20 cellular contexts compared by ENCODE assay signal in the genomic region with DNA sequence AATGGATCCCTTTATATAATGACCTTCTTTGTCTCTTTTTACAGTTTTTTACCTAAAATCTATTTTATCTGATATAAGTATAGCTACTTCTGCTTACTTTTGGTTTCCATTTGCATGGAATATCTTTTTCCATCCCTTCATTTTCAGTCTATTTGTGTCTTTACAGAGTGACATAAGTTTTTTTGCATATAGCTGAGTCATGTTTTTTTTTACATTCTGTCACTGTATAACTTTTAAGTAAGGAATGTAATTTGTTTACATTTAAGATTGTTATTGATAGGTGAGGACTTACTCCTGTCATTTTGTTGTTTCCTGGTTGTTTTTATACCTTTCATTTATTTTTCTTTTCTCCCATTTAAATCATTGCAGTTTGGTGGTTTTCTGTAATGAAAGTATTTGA.
DNase-seq lines count a peak whose midpoint lies in the region; ATAC-seq, FAIRE-seq and TF ChIP-seq lines count a peak whose summit lies in the region.
"Had no signal": no experiment of that assay in that cellular context is flagged by ENCODE, and none has a peak within 500 bp of the region (broad histone marks: within the 10 kb centered on the region; RNA-seq: fewer than 3 reads in every experiment).

No MANE protein-coding gene starts in this region.

- H3K4me2 ChIP-seq in IMR-90 (ENCODE audit: low read depth, low read length) = no peak overlapping the region
- no peak overlapping the region for H3K4me2 ChIP-seq in K562 (ENCODE audit: insufficient read depth, low read length)
- no peak overlapping the region for H3K4me2 ChIP-seq in mesenchymal stem cell (ENCODE audit: low read length, poor library complexity, severe bottlenecking)
- H3K4me2 ChIP-seq: BLaER1 had no signal

- no peak overlapping the region for H2AK9ac ChIP-seq in IMR-90 (replicated peaks; ENCODE audit: low read depth, low read length, poor library complexity)

- H3K4me3 ChIP-seq in IMR-90 (ENCODE audit: insufficient read depth, low read depth, low read length) (no peak overlapping the region), K562 (no peak overlapping the region), mesenchymal stem cell (ENCODE audit: insufficient read depth in 1 of 2, low read depth in 1 of 2, low read length in 2 of 2) (no peak overlapping the region), ovary (no peak overlapping the region)
- H3K4me3 ChIP-seq: BLaER1 had no signal

- dilution Hi-C loops in IMR-90 (cut with HindIII; ENCODE audit: low sequenced_read_pairs, unreplicated experiment) = no loop called here

- H3K23ac ChIP-seq in IMR-90 (ENCODE audit: low read depth, low read length) = no peak overlapping the region
- H3K23ac ChIP-seq in mesenchymal stem cell (ENCODE audit: low read length in 2 of 2) = no peak overlapping the region

- peak; percentile 9 for DNase-seq in Caki2 (ENCODE audit: low read depth)
- DNase-seq in IMR-90 = no peak
- DNase-seq in K562 (ENCODE audit: extremely low read depth in 1 of 4, low spot score in 3 of 4) = no peak
- DNase-seq in mesenchymal stem cell = peak; percentile 23
- no peak for DNase-seq in NCI-H2227 (lab: John Stamatoyannopoulos, UW; ENCODE audit: unreplicated experiment)
- no peak for DNase-seq in amygdala (lab: John Stamatoyannopoulos, UW)
- DNase-seq in T-helper 2 cell = no peak
- DNase-seq in ovary = no peak
- DNase-seq: Caco-2; CD4-positive, CD25-positive, alpha-beta regulatory T cell; CD8-positive, alpha-beta T cell; DMS53; DMS79 treated with DMSO at 0.1 percent for 48 hours; GF-D8; GOT3; H7; HCEC 1CT had no signal

- TF ChIP-seq EP300 in K562 (IDR thresholded peaks at IDR 0.05; ENCODE audit: low read length) (no peak), ovary (IDR thresholded peaks at IDR 0.05) (no peak)

- H3K27me3 ChIP-seq in IMR-90 (ENCODE audit: control insufficient read depth, insufficient read depth, low read length) (no peaks in the 10 kb centered on the region), K562 (ENCODE audit: control insufficient read depth in 2 of 2, insufficient read depth in 2 of 2, low read length in 2 of 2) (no peaks in the 10 kb centered on the region), mesenchymal stem cell (ENCODE audit: control insufficient read depth in 1 of 2, insufficient read depth in 1 of 2, low read length in 2 of 2) (no peaks in the 10 kb centered on the region), ovary (no peaks in the 10 kb centered on the region)
- H3K27me3 ChIP-seq: BLaER1 had no signal

- no peaks in the 10 kb centered on the region for H3K79me2 ChIP-seq in K562 (ENCODE audit: control insufficient read depth, insufficient read depth, low read length)

- H2BK12ac ChIP-seq in mesenchymal stem cell (ENCODE audit: low read length in 2 of 2) = no peak overlapping the region

- no TSS peak for BruUV-seq in IMR-90 (replicated peaks; lab: Mats Ljungman, UMichigan)
- no TSS peak for BruUV-seq in K562 (replicated peaks; lab: Mats Ljungman, UMichigan)

- H2BK120ac ChIP-seq in IMR-90 (ENCODE audit: low read depth, low read length) (no peak overlapping the region), mesenchymal stem cell (ENCODE audit: low read depth, low read length) (no peak overlapping the region)

- no peak overlapping the region for H4K5ac ChIP-seq in IMR-90 (ENCODE audit: low read depth, low read length)

- TF ChIP-seq RAD21 in IMR-90 (IDR thresholded peaks at IDR 0.05; ENCODE audit: low read length) (no peak), K562 (CRISPR knock-in tag; conservative IDR thresholded peaks at IDR 0.05 in 1 of 2, IDR thresholded peaks at IDR 0.05 in 1 of 2) (no peak)

- ATAC-seq in IMR-90 (ENCODE audit: low read depth) = no peak
- ATAC-seq in K562 = no peak
- ATAC-seq: CD8-positive, alpha-beta T cell had no signal

- H3K4ac ChIP-seq in IMR-90 (ENCODE audit: low read depth, low read length) (no peak overlapping the region), mesenchymal stem cell (ENCODE audit: low read depth in 1 of 2, low read length in 2 of 2) (no peak overlapping the region)

- H3K9me3 ChIP-seq in IMR-90 (ENCODE audit: control insufficient read depth, insufficient read depth, low read length) (peaks cover 3% of the 10 kb centered on the region), K562 (replicated peaks; ENCODE audit: control insufficient read depth, insufficient read depth, low read depth, low read length) (no peaks in the 10 kb centered on the region; the same call in none of the 2 replicates), mesenchymal stem cell (ENCODE audit: control insufficient read depth, low read length) (peaks cover 5% of the 10 kb centered on the region), ovary (no peaks in the 10 kb centered on the region)
- H3K9me3 ChIP-seq: Caco-2 had no signal

- TF ChIP-seq POLR2A in IMR-90 (IDR thresholded peaks at IDR 0.05; ENCODE audit: low read depth, low read length) (no peak), K562 (conservative IDR thresholded peaks at IDR 0.05) (no peak), ovary (IDR thresholded peaks at IDR 0.05) (no peak)

- TF ChIP-seq CTCF in IMR-90 (conservative IDR thresholded peaks at IDR 0.05; ENCODE audit: low read depth, low read length) (no peak), K562 (IDR thresholded peaks at IDR 0.05 in 2 of 3, conservative IDR thresholded peaks at IDR 0.05 in 1 of 3; ENCODE audit: insufficient read depth in 2 of 3, low read depth in 1 of 3, low read length in 3 of 3) (no peak), ovary (IDR thresholded peaks at IDR 0.05) (no peak)

- no peak overlapping the region for H2BK15ac ChIP-seq in IMR-90 (ENCODE audit: low read depth, low read length)
- H2BK15ac ChIP-seq in mesenchymal stem cell (ENCODE audit: low read depth, poor library complexity, severe bottlenecking) = no peak overlapping the region

- H2AFZ ChIP-seq in IMR-90 (replicated peaks; ENCODE audit: low read length, poor library complexity) (no peak overlapping the region), K562 (ENCODE audit: low read depth, low read length) (no peak overlapping the region), mesenchymal stem cell (ENCODE audit: low read depth, low read length) (no peak overlapping the region)

- no peak overlapping the region for H2BK5ac ChIP-seq in IMR-90 (ENCODE audit: low read depth, low read length, poor library complexity, severe bottlenecking)
- no peak overlapping the region for H2BK5ac ChIP-seq in mesenchymal stem cell (ENCODE audit: low read depth, low read length, poor library complexity, severe bottlenecking)

- no peak for FAIRE-seq in K562 (lab: Jason Lieb, UNC)
- FAIRE-seq: GM12892 had no signal

- intact Hi-C loops in IMR-90 (cut with micrococcal nuclease) = no loop called here
- intact Hi-C loops in K562 (cut with micrococcal nuclease) = no loop called here
- intact Hi-C loops in ovary (cut with DNase I) = no loop called here

- H3K36me3 ChIP-seq in IMR-90 (ENCODE audit: control insufficient read depth, insufficient read depth, low read length) = no peaks in the 10 kb centered on the region
- no peaks in the 10 kb centered on the region for H3K36me3 ChIP-seq in K562 (ENCODE audit: control insufficient read depth, insufficient read depth, low read length)
- no peaks in the 10 kb centered on the region for H3K36me3 ChIP-seq in mesenchymal stem cell (ENCODE audit: control insufficient read depth in 1 of 2, insufficient read depth in 2 of 2, low read depth in 1 of 2, low read length in 2 of 2)
- no peaks in the 10 kb centered on the region for H3K36me3 ChIP-seq in ovary
- H3K36me3 ChIP-seq: BLaER1 had no signal

- no peaks in the 10 kb centered on the region for H4K20me1 ChIP-seq in IMR-90 (ENCODE audit: insufficient read depth, low read length)
- no peaks in the 10 kb centered on the region for H4K20me1 ChIP-seq in K562 (replicated peaks; ENCODE audit: control insufficient read depth, insufficient read depth, low read length)
- H4K20me1 ChIP-seq: BLaER1 had no signal

- H3K9me1 ChIP-seq in IMR-90 (ENCODE audit: insufficient read depth, low read length) (no peaks in the 10 kb centered on the region), K562 (ENCODE audit: control insufficient read depth, insufficient read depth, low read length) (no peaks in the 10 kb centered on the region)

- H3K9ac ChIP-seq in IMR-90 (ENCODE audit: low read depth, low read length) (no peak overlapping the region), K562 (ENCODE audit: insufficient read depth in 1 of 2, low read depth in 2 of 2, low read length in 2 of 2) (no peak overlapping the region), mesenchymal stem cell (ENCODE audit: low read length) (no peak overlapping the region)
- H3K9ac ChIP-seq: BLaER1 had no signal

- H3K56ac ChIP-seq in IMR-90 (ENCODE audit: extremely low read depth, insufficient read depth, low read length) = no peak overlapping the region

- H3K14ac ChIP-seq in IMR-90 (replicated peaks; ENCODE audit: low read depth, low read length) = no peak overlapping the region
- no peak overlapping the region for H3K14ac ChIP-seq in mesenchymal stem cell (ENCODE audit: low read length in 2 of 2)

- H3K4me1 ChIP-seq in IMR-90 (ENCODE audit: control insufficient read depth, insufficient read depth, low read length) (no peaks in the 10 kb centered on the region), K562 (replicated peaks in 1 of 2; ENCODE audit: control insufficient read depth in 2 of 2, insufficient read depth in 2 of 2, low read length in 2 of 2) (no peaks in the 10 kb centered on the region), mesenchymal stem cell (ENCODE audit: control insufficient read depth, insufficient read depth, low read depth, low read length) (no peaks in the 10 kb centered on the region), ovary (ENCODE audit: insufficient read depth) (no peaks in the 10 kb centered on the region)
- H3K4me1 ChIP-seq: BLaER1, Caco-2 had no signal

- H3K79me1 ChIP-seq in IMR-90 (ENCODE audit: low read depth in 1 of 2, low read length in 2 of 2) (no peaks in the 10 kb centered on the region), mesenchymal stem cell (replicated peaks; ENCODE audit: low read length, poor library complexity, severe bottlenecking) (no peaks in the 10 kb centered on the region)

- no peak overlapping the region for H2BK20ac ChIP-seq in IMR-90 (ENCODE audit: low read depth, low read length)

- H4K91ac ChIP-seq in IMR-90 (ENCODE audit: insufficient read depth, low read depth, low read length) (no peak overlapping the region), mesenchymal stem cell (ENCODE audit: low read length) (no peak overlapping the region)

- in situ Hi-C loops in Caki2 (cut with HindIII; ENCODE audit: low pct_unique_long_range_greater_than_20kb, low sequenced_read_pairs) (no loop called here), IMR-90 (cut with MboI; ENCODE audit: low sequenced_read_pairs) (no loop called here), K562 (cut with MboI) (no loop called here)

- H2AK5ac ChIP-seq in IMR-90 (ENCODE audit: low read depth, low read length) = no peak overlapping the region
- H2AK5ac ChIP-seq in mesenchymal stem cell (ENCODE audit: low read length, severe bottlenecking) = no peak overlapping the region

- H3K27ac ChIP-seq in IMR-90 (ENCODE audit: insufficient read depth, low read length) = no peak overlapping the region
- H3K27ac ChIP-seq in K562 (ENCODE audit: extremely low read depth, low read depth, low read length) = no peak overlapping the region
- no peak overlapping the region for H3K27ac ChIP-seq in mesenchymal stem cell (ENCODE audit: low read length, poor library complexity, severe bottlenecking)
- H3K27ac ChIP-seq in ovary = no peak overlapping the region
- H3K27ac ChIP-seq: BLaER1, C4-2B had no signal

- POLR2A ChIA-PET in IMR-90 (lab: Charles Lee; ENCODE audit: unreplicated experiment) (no interaction called here), K562 (lab: Yijun Ruan, JAX) (no interaction called here)

- H4K8ac ChIP-seq in IMR-90 (ENCODE audit: low read depth in 2 of 2, low read length in 2 of 2) (no peak overlapping the region), mesenchymal stem cell (ENCODE audit: low read length) (no peak overlapping the region)

- CTCF ChIA-PET in IMR-90 (lab: Yijun Ruan, JAX) = no interaction called here
- CTCF ChIA-PET in K562 (lab: Yijun Ruan, JAX; ENCODE audit: low intra/inter-chr PET ratio) = no interaction called here

- no peak overlapping the region for H3K18ac ChIP-seq in IMR-90 (ENCODE audit: low read depth, low read length)
- H3K18ac ChIP-seq in mesenchymal stem cell (ENCODE audit: low read depth in 1 of 2, low read length in 2 of 2) = no peak overlapping the region

Comparison
In these comparisons a context has a peak if more than half of its experiments do, and no peak if none do; other contexts are left out.
1. DNase-seq: peak in Caki2 (single experiment) and mesenchymal stem cell (single experiment); none in IMR-90 (single experiment), K562 (0 of 4), NCI-H2227 (single experiment), amygdala (0 of 56), T-helper 2 cell (0 of 5) and ovary (0 of 5).